13 cellular contexts compared by ENCODE assay signal in genomic region chr5:83253731-83254130, GRCh38.
"Had no signal": no experiment of that assay in that cellular context is flagged by ENCODE, and none has a peak within 500 bp of the region (broad histone marks: within the 10 kb centered on the region; RNA-seq: fewer than 3 reads in every experiment).

No MANE protein-coding gene starts in this region.

- H3K36me3 Mint-ChIP-seq: stimulated activated effector memory CD8-positive, alpha-beta T cell treated with anti-CD3 and anti-CD28 coated beads, Interleukin-12 subunit alpha, Interleukin-12 subunit beta, amount 100 ng/mL, for 72 hours had no signal

- H3K27me3 Mint-ChIP-seq: activated naive CD4-positive, alpha-beta T cell treated with anti-CD3 and anti-CD28 coated beads, Interleukin-2, amount 50 U/mL, for 24 hours; activated T-cell treated with anti-CD3 and anti-CD28 coated beads, Interleukin-2, amount 50 U/mL, for 24 hours; memory B cell had no signal

- H3K4me3 ChIP-seq: tibial nerve had no signal

- DNase-seq: activated effector memory CD4-positive, alpha-beta T cell treated with Interleukin-2 at 50 U/mL for 16 hours; activated T-cell treated with anti-CD3 and anti-CD28 coated beads, Interleukin-2, amount 50 U/mL, for 24 hours; amniotic stem cell; immature natural killer cell; retina; small intestine; T-helper 2 cell had no signal

- ATAC-seq: activated CD4-positive, CD25-positive, alpha-beta regulatory T cell treated with anti-CD3 and anti-CD28 coated beads, Interleukin-2, amount 50 U/mL, for 24 hours; left lobe of liver; stimulated activated effector memory CD8-positive, alpha-beta T cell treated with anti-CD3 and anti-CD28 coated beads, Interleukin-12 subunit alpha, Interleukin-12 subunit beta, amount 100 ng/mL, for 72 hours had no signal

- H3K4me1 ChIP-seq: tibial nerve had no signal

- H3K4me1 Mint-ChIP-seq: activated naive CD4-positive, alpha-beta T cell treated with anti-CD3 and anti-CD28 coated beads, Interleukin-2, amount 50 U/mL, for 24 hours; immature natural killer cell; memory B cell; stimulated activated effector memory CD8-positive, alpha-beta T cell treated with anti-CD3 and anti-CD28 coated beads, Interleukin-12 subunit alpha, Interleukin-12 subunit beta, amount 100 ng/mL, for 72 hours had no signal

- H3K36me3 ChIP-seq: tibial nerve had no signal

- H3K27ac ChIP-seq: tibial nerve had no signal

- H3K4me3 Mint-ChIP-seq: activated naive CD4-positive, alpha-beta T cell treated with anti-CD3 and anti-CD28 coated beads, Interleukin-2, amount 50 U/mL, for 24 hours; activated T-cell treated with anti-CD3 and anti-CD28 coated beads, Interleukin-2, amount 50 U/mL, for 24 hours; immature natural killer cell; memory B cell; stimulated activated effector memory CD8-positive, alpha-beta T cell treated with anti-CD3 and anti-CD28 coated beads, Interleukin-12 subunit alpha, Interleukin-12 subunit beta, amount 100 ng/mL, for 72 hours had no signal

- H3K9me3 Mint-ChIP-seq: activated naive CD4-positive, alpha-beta T cell treated with anti-CD3 and anti-CD28 coated beads, Interleukin-2, amount 50 U/mL, for 24 hours; activated T-cell treated with anti-CD3 and anti-CD28 coated beads, Interleukin-2, amount 50 U/mL, for 24 hours; immature natural killer cell; memory B cell; stimulated activated effector memory CD8-positive, alpha-beta T cell treated with anti-CD3 and anti-CD28 coated beads, Interleukin-12 subunit alpha, Interleukin-12 subunit beta, amount 100 ng/mL, for 72 hours had no signal

- H3K27me3 ChIP-seq: tibial nerve had no signal

- H3K27ac Mint-ChIP-seq: activated naive CD4-positive, alpha-beta T cell treated with anti-CD3 and anti-CD28 coated beads, Interleukin-2, amount 50 U/mL, for 24 hours; activated T-cell treated with anti-CD3 and anti-CD28 coated beads, Interleukin-2, amount 50 U/mL, for 24 hours; immature natural killer cell; memory B cell; stimulated activated effector memory CD8-positive, alpha-beta T cell treated with anti-CD3 and anti-CD28 coated beads, Interleukin-12 subunit alpha, Interleukin-12 subunit beta, amount 100 ng/mL, for 72 hours had no signal
